ENCODE assay signal across 9 cellular contexts in genomic region chr1:29291756-29292155, GRCh38. TPM values are rescaled to one million over a fixed set of nuclear protein-coding genes. Genes with fewer than 3 reads are reported as not detected.
"Had no signal": no experiment of that assay in that cellular context is flagged by ENCODE, and none has a peak within 500 bp of the region (broad histone marks: within the 10 kb centered on the region; RNA-seq: fewer than 3 reads in every experiment).

No MANE protein-coding gene starts in this region.

- H3K4me3 Mint-ChIP-seq: GM23338, HFFc6, IgD-negative memory B cell had no signal

- DNase-seq: H7, HFFc6, KG1 had no signal

- H3K9me3 Mint-ChIP-seq: GM23338, HFFc6 had no signal

- H3K4me3 ChIP-seq: GM23338, HAP-1 had no signal

- H3K36me3 Mint-ChIP-seq: IgD-negative memory B cell had no signal

- H2AFZ ChIP-seq: GM23338 had no signal

- H3K27ac Mint-ChIP-seq: GM23338, HFFc6, IgD-negative memory B cell had no signal

- H3K4me1 Mint-ChIP-seq: IgD-negative memory B cell had no signal

- H3K4me1 ChIP-seq: HAP-1 had no signal

- ATAC-seq: HCT116 had no signal

- H3K4me2 ChIP-seq: GM23338 had no signal

- FAIRE-seq: H1, HTR-8/SVneo had no signal

- H3K9me3 ChIP-seq: HAP-1 had no signal

RNA-seq across cellular contexts. Expression of gene PTPRU, which starts 55.4 kb away (rescaled TPM):
- polyA plus RNA-seq: IgD-negative memory B cell had no signal
